In the genomic region with DNA sequence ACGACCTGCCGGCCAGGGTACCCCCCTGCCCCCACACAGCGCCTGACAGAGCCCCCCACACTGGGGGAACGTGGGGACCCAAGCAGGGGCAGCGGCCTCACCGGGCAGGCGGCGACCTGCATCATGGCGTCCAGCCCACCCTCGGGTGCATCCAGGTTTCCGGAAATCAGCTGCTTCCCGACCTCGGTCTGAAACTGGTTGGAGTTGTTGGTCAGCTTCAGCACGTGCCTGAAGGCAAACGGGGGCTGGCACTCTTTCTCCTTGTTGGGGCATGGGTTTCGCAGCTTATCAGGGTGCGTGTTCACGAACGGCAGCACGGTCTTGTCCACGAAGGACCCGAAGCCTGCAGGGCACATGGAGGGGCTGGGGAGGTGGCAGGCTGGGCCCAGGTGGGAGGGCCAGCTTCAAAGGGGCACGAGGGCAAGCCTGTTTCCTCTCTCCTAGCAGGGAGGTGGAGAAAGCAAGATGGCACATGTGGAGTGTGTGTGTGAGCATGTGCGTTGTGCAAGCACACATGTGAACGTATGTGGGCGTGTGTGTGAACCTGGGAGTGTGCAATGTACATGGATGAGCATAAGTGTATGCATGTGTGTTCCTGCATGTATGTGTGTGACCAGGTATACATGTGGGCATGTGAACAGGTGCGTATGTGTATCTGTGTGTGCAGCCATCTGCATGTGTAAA, we compare ENCODE assay signal across 15 cellular contexts. TPM values are rescaled to one million over a fixed set of nuclear protein-coding genes. Genes with fewer than 3 reads are reported as not detected.
DNase-seq lines count a peak whose midpoint lies in the region; ATAC-seq and TF ChIP-seq lines count a peak whose summit lies in the region.
"Had no signal": no experiment of that assay in that cellular context is flagged by ENCODE, and none has a peak within 500 bp of the region (broad histone marks: within the 10 kb centered on the region; RNA-seq: fewer than 3 reads in every experiment).

No MANE protein-coding gene starts in this region.

- no peak overlapping the region for H2BK5ac ChIP-seq in neuronal stem cell (ENCODE audit: low read length)

- H3K14ac ChIP-seq in neuronal stem cell (ENCODE audit: low read length) = peak overlapping the region; percentile 41

- H2AFZ ChIP-seq in neuronal stem cell (ENCODE audit: low read length) = no peak overlapping the region

- H2AK5ac ChIP-seq in neuronal stem cell (ENCODE audit: low read depth, low read length) = peak overlapping the region; percentile 16

- H3K27me3 Mint-ChIP-seq in chondrocyte (ENCODE audit: low read depth) = peaks cover 44% of the 10 kb centered on the region
- H3K27me3 Mint-ChIP-seq: CD4-positive, CD25-positive, alpha-beta regulatory T cell had no signal

- TF ChIP-seq CTCF in left ventricle myocardium inferior (IDR thresholded peaks at IDR 0.05; ENCODE audit: borderline replicate concordance) = no peak
- no peak for TF ChIP-seq CTCF in chondrocyte (IDR thresholded peaks at IDR 0.05)

- ATAC-seq in aorta (ENCODE audit: low FRiP score) (no peak), HG02623 (IDR thresholded peaks at IDR 0.05; ENCODE audit: unreplicated experiment) (no peak)
- ATAC-seq: K562 had no signal

- H3K9me3 Mint-ChIP-seq in chondrocyte (ENCODE audit: low read depth) = no peaks in the 10 kb centered on the region

- no peak overlapping the region for H2BK120ac ChIP-seq in neuronal stem cell (ENCODE audit: low read depth, low read length)

- no peak overlapping the region for H2BK15ac ChIP-seq in neuronal stem cell (ENCODE audit: low read length)

- H3K9me3 ChIP-seq in left ventricle myocardium inferior (replicated peaks) (no peaks in the 10 kb centered on the region), neuronal stem cell (replicated peaks in 1 of 2; ENCODE audit: control insufficient read depth in 2 of 2, insufficient read depth in 1 of 2, low read depth in 1 of 2, low read length in 2 of 2) (peaks cover 0 to 12% of the 10 kb centered on the region in 2 donors), aorta (ENCODE audit: control insufficient read depth, low read length) (no peaks in the 10 kb centered on the region)

- no peak overlapping the region for H3K9ac ChIP-seq in neuronal stem cell (ENCODE audit: low read depth, low read length, poor library complexity)

- H3K4me3 ChIP-seq in left ventricle myocardium inferior (no peak overlapping the region), neuronal stem cell (ENCODE audit: low read length in 2 of 2) (peak overlapping the region in 1 of 2 donors; percentile 44), aorta (ENCODE audit: low read length in 2 of 2) (no peak overlapping the region)
- H3K4me3 ChIP-seq: K562 had no signal

- no peaks in the 10 kb centered on the region for H3K79me1 ChIP-seq in neuronal stem cell (ENCODE audit: low read depth, low read length)

- H4K91ac ChIP-seq in neuronal stem cell (ENCODE audit: low read depth, low read length, poor library complexity) = no peak overlapping the region

- H3K4me1 ChIP-seq in left ventricle myocardium inferior = no peaks in the 10 kb centered on the region
- H3K4me1 ChIP-seq in neuronal stem cell (ENCODE audit: control insufficient read depth in 2 of 2, insufficient read depth in 1 of 2, low read depth in 1 of 2, low read length in 2 of 2) = peaks cover 0 to 11% of the 10 kb centered on the region in 2 donors
- no peaks in the 10 kb centered on the region for H3K4me1 ChIP-seq in aorta (ENCODE audit: control insufficient read depth in 1 of 2, insufficient read depth in 2 of 2, low read length in 2 of 2)

- intact Hi-C loops in cardiac septum (cut with DNase I) (no loop called here), left ventricle myocardium inferior (cut with micrococcal nuclease) (no loop called here), aorta (cut with DNase I) (no loop called here), head of caudate nucleus (cut with DNase I) (no loop called here)

- no peak overlapping the region for H3K4me3 Mint-ChIP-seq in chondrocyte (ENCODE audit: unreplicated experiment)
- H3K4me3 Mint-ChIP-seq: CD4-positive, CD25-positive, alpha-beta regulatory T cell had no signal

- H4K8ac ChIP-seq in neuronal stem cell (ENCODE audit: low read depth, low read length) = no peak overlapping the region

- H3K27ac ChIP-seq in left ventricle myocardium inferior (replicated peaks) = no peak overlapping the region
- H3K27ac ChIP-seq in neuronal stem cell (replicated peaks; ENCODE audit: low read length) = no peak overlapping the region
- H3K27ac ChIP-seq in aorta (ENCODE audit: low read depth in 1 of 2, low read length in 2 of 2) = no peak overlapping the region

- no peak overlapping the region for H3K4me2 ChIP-seq in neuronal stem cell (ENCODE audit: insufficient read depth, low read length, poor library complexity, severe bottlenecking)

- no peak overlapping the region for H3K23ac ChIP-seq in neuronal stem cell (ENCODE audit: low read depth, low read length, poor library complexity)

- H3K4ac ChIP-seq in neuronal stem cell (ENCODE audit: low read length) = no peak overlapping the region

- no peak overlapping the region for H3K18ac ChIP-seq in neuronal stem cell (ENCODE audit: low read length)

- H3K27me3 ChIP-seq in left ventricle myocardium inferior (ENCODE audit: low read depth) (peaks cover 26% of the 10 kb centered on the region), neuronal stem cell (ENCODE audit: control insufficient read depth in 3 of 3, insufficient read depth in 3 of 3, low read depth in 1 of 3, low read length in 3 of 3) (peaks cover 0 to 39% (median 3%) of the 10 kb centered on the region in 3 experiments), aorta (ENCODE audit: control insufficient read depth in 1 of 2, insufficient read depth in 2 of 2, low read length in 1 of 2) (no peaks in the 10 kb centered on the region)

- H3K4me1 Mint-ChIP-seq in chondrocyte (ENCODE audit: low read depth) = no peaks in the 10 kb centered on the region

- H2BK12ac ChIP-seq in neuronal stem cell (ENCODE audit: low read length) = no peak overlapping the region

- no peak overlapping the region for H3K27ac Mint-ChIP-seq in chondrocyte (ENCODE audit: unreplicated experiment)
- H3K27ac Mint-ChIP-seq: CD4-positive, CD25-positive, alpha-beta regulatory T cell had no signal

- no CpG with 5 or more reads among the region's 27 CpGs for WGBS in neuronal stem cell (ENCODE audit: extremely low coverage in 2 of 2, insufficient read length in 2 of 2, insufficient replicate concordance in 1 of 2), 2 donors
- 83 to 84% methylated on average over 27 of the region's 27 CpGs for WGBS in aorta, 2 donors

- no peaks in the 10 kb centered on the region for H3K36me3 Mint-ChIP-seq in chondrocyte (ENCODE audit: low read depth)

- DNase-seq in cardiac septum (ENCODE audit: low spot score) (peak; percentile 70), left ventricle myocardium inferior (no peak), chondrocyte (ENCODE audit: low spot score) (peak; percentile 74), neuronal stem cell (ENCODE audit: low spot score) (no peak), aorta (peak; percentile 45 to 63), NCI-H774 (lab: John Stamatoyannopoulos, UW) (no peak), head of caudate nucleus (no peak)
- DNase-seq: CD4-positive, CD25-positive, alpha-beta regulatory T cell; EL; HCEC 1CT; NCI-H187 treated with DMSO at 0.1 percent for 48 hours; NCI-H526 treated with DMSO at 0.1 percent for 48 hours had no signal

- H3K36me3 ChIP-seq in left ventricle myocardium inferior (no peaks in the 10 kb centered on the region), neuronal stem cell (replicated peaks in 1 of 2; ENCODE audit: control insufficient read depth in 2 of 2, insufficient read depth in 2 of 2, low read length in 2 of 2) (peaks cover 0 to 2% of the 10 kb centered on the region in 2 donors), aorta (ENCODE audit: control insufficient read depth in 1 of 2, insufficient read depth in 2 of 2, low read length in 1 of 2) (no peaks in the 10 kb centered on the region)

RNA-seq across cellular contexts. Expression of a gene that starts 19.2 kb away (rescaled TPM):
- total RNA-seq in cardiac septum (11.5 TPM), left ventricle myocardium inferior (18.6 TPM), chondrocyte (0.15 to 1.4 TPM (median 0.87 TPM) in 3 replicates), aorta (100 to 1,000 TPM in 1 of 2 donors, 10 to 100 TPM in 1; 65.5 to 110 TPM)
- polyA plus RNA-seq in neuronal stem cell (2013, experiment 1 of 2) = 0.06 TPM
- 0.12 TPM for polyA plus RNA-seq in neuronal stem cell (2013, experiment 2 of 2)
- 10 to 100 TPM in 1 of 2 donors, 1 to 10 TPM in 1; 6.7 to 48.5 TPM for polyA plus RNA-seq in aorta
- total RNA-seq: RPMI7951 had no signal

RNA-seq across cellular contexts. Expression of a gene that starts 28.0 kb away (rescaled TPM):
- total RNA-seq in cardiac septum (194 TPM), left ventricle myocardium inferior (171 TPM), chondrocyte (225 to 333 TPM (median 329 TPM) in 3 replicates), aorta (100 to 1,000 TPM; 268 to 271 TPM)
- polyA plus RNA-seq in neuronal stem cell (2013, experiment 1 of 2) = 134 TPM
- 131 TPM for polyA plus RNA-seq in neuronal stem cell (2013, experiment 2 of 2)
- polyA plus RNA-seq in aorta = 100 to 1,000 TPM; 103 to 191 TPM

RNA-seq across cellular contexts. Expression of a gene that starts 38.3 kb away (rescaled TPM):
- total RNA-seq in cardiac septum (35.8 TPM), left ventricle myocardium inferior (70.7 TPM), chondrocyte (20.4 to 27.4 TPM (median 24.0 TPM) in 3 replicates), aorta (10 to 100 TPM; 21.5 to 29.6 TPM)
- polyA plus RNA-seq in neuronal stem cell (2013, experiment 1 of 2) = 17.0 TPM
- 16.6 TPM for polyA plus RNA-seq in neuronal stem cell (2013, experiment 2 of 2)
- polyA plus RNA-seq in aorta = 10 to 100 TPM; 17.3 to 19.2 TPM

Comparison
In these comparisons a context has a peak if more than half of its experiments do, and no peak if none do; other contexts are left out.
1. DNase-seq: peak in cardiac septum (single experiment), chondrocyte (single experiment) and aorta (2 of 2); none in left ventricle myocardium inferior (single experiment), neuronal stem cell (single experiment), NCI-H774 (single experiment) and head of caudate nucleus (0 of 42).